ENCODE assay signal across 1 cellular context in the genomic region with DNA sequence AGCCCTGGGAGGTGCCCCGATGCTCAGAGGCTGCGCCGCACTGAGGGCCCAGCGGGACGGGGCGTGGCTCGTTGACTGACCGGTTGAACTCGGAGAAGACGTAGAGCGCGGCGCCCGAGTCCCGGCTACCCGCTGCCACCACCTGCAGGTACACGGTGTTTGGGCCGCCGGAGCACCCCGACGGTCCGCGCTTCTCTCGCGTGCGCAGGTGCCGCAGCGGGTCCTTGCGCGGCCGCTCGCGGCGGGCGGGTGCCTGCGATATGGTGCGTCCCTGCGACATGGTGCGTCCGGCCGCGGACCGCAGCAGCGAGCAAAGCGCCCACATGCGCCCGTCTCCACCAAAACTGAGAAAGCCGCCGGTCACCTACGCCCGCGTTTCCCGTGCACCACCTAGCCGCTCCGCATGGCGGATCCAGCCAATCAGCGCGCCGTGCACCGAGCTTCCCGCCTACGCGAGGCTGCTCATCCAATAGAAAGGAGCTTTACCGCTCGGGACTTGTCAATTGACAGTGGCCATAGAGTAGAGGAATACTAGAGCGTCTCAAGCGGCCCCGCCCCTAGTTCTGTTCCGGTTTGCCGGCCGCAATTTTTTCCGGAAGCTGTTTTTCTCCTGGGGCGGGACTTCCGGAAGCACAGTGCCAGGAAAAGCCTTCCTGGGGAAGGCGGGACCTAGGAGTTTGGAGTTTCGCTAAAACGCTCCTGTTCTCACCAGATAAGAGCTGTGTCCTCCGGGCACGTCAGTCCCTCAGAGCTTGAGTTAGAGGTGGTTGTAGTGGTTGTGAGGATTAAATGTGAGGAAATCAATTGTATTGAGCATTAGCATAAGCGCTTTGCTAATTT.
TF ChIP-seq lines count a peak whose summit lies in the region.

A gene with protein sequence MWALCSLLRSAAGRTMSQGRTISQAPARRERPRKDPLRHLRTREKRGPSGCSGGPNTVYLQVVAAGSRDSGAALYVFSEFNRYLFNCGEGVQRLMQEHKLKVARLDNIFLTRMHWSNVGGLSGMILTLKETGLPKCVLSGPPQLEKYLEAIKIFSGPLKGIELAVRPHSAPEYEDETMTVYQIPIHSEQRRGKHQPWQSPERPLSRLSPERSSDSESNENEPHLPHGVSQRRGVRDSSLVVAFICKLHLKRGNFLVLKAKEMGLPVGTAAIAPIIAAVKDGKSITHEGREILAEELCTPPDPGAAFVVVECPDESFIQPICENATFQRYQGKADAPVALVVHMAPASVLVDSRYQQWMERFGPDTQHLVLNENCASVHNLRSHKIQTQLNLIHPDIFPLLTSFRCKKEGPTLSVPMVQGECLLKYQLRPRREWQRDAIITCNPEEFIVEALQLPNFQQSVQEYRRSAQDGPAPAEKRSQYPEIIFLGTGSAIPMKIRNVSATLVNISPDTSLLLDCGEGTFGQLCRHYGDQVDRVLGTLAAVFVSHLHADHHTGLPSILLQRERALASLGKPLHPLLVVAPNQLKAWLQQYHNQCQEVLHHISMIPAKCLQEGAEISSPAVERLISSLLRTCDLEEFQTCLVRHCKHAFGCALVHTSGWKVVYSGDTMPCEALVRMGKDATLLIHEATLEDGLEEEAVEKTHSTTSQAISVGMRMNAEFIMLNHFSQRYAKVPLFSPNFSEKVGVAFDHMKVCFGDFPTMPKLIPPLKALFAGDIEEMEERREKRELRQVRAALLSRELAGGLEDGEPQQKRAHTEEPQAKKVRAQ (minus strand): TSS at position 405 of the 840 bp plus-strand sequence. CDS start 80 bp downstream, at position 325.

TF ChIP-seq in HepG2, 621 proteins besides CTCF, POLR2A, EP300 and RAD21 (continued from another document and continues in another):
- TF ChIP-seq, protein P1, sequence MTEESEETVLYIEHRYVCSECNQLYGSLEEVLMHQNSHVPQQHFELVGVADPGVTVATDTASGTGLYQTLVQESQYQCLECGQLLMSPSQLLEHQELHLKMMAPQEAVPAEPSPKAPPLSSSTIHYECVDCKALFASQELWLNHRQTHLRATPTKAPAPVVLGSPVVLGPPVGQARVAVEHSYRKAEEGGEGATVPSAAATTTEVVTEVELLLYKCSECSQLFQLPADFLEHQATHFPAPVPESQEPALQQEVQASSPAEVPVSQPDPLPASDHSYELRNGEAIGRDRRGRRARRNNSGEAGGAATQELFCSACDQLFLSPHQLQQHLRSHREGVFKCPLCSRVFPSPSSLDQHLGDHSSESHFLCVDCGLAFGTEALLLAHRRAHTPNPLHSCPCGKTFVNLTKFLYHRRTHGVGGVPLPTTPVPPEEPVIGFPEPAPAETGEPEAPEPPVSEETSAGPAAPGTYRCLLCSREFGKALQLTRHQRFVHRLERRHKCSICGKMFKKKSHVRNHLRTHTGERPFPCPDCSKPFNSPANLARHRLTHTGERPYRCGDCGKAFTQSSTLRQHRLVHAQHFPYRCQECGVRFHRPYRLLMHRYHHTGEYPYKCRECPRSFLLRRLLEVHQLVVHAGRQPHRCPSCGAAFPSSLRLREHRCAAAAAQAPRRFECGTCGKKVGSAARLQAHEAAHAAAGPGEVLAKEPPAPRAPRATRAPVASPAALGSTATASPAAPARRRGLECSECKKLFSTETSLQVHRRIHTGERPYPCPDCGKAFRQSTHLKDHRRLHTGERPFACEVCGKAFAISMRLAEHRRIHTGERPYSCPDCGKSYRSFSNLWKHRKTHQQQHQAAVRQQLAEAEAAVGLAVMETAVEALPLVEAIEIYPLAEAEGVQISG (CRISPR knock-in tag; IDR thresholded peaks at IDR 0.05) = peak; percentile 99
- TF ChIP-seq ZNF792 (CRISPR knock-in tag; IDR thresholded peaks at IDR 0.05) = peak; percentile 10; the same call in 1 of the 2 replicates
- peak; percentile 90 for TF ChIP-seq THAP11 (CRISPR knock-in tag; IDR thresholded peaks at IDR 0.05)
- TF ChIP-seq HOXA5 (CRISPR knock-in tag; IDR thresholded peaks at IDR 0.05) = 0 out of 2 replicates have a peak, but pooled peaks have one; percentile 21
- TF ChIP-seq ZNF746 (CRISPR knock-in tag; IDR thresholded peaks at IDR 0.05) = no peak
- TF ChIP-seq ZBTB8A (CRISPR knock-in tag; IDR thresholded peaks at IDR 0.05; ENCODE audit: borderline replicate concordance, low read depth) = no peak
- TF ChIP-seq MXI1 (IDR thresholded peaks at IDR 0.05; ENCODE audit: borderline replicate concordance, low read depth, low read length) = peak; percentile 67; the same call in 1 of the 3 replicates
- TF ChIP-seq CEBPG (CRISPR knock-in tag; IDR thresholded peaks at IDR 0.05) = no peak
- TF ChIP-seq IRF2 (CRISPR knock-in tag; IDR thresholded peaks at IDR 0.05) = peak; percentile 44; the same call in 1 of the 2 replicates
- peak; percentile 36; the same call in 1 of the 2 replicates for TF ChIP-seq HIVEP1 (CRISPR knock-in tag; IDR thresholded peaks at IDR 0.05)
- TF ChIP-seq ZMYM3 (CRISPR knock-in tag; IDR thresholded peaks at IDR 0.05) = no peak
- TF ChIP-seq ZFY (CRISPR knock-in tag; IDR thresholded peaks at IDR 0.05) = peak; percentile 82
- 0 out of 2 replicates have a peak, but pooled peaks have one; percentile 11 for TF ChIP-seq ZNF550 (CRISPR knock-in tag; IDR thresholded peaks at IDR 0.05; ENCODE audit: borderline replicate concordance)
- TF ChIP-seq, protein P2, sequence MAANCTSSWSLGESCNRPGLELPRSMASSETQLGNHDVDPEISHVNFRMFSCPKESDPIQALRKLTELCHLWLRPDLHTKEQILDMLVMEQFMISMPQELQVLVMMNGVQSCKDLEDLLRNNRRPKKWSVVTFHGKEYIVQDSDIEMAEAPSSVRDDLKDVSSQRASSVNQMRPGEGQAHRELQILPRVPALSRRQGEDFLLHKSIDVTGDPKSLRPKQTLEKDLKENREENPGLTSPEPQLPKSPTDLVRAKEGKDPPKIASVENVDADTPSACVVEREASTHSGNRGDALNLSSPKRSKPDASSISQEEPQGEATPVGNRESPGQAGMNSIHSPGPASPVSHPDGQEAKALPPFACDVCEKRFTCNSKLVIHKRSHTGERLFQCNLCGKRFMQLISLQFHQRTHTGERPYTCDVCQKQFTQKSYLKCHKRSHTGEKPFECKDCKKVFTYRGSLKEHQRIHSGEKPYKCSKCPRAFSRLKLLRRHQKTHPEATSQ (CRISPR knock-in tag; IDR thresholded peaks at IDR 0.05; ENCODE audit: borderline replicate concordance) = 0 out of 2 replicates have a peak, but pooled peaks have one; percentile 35
- TF ChIP-seq, protein P3, sequence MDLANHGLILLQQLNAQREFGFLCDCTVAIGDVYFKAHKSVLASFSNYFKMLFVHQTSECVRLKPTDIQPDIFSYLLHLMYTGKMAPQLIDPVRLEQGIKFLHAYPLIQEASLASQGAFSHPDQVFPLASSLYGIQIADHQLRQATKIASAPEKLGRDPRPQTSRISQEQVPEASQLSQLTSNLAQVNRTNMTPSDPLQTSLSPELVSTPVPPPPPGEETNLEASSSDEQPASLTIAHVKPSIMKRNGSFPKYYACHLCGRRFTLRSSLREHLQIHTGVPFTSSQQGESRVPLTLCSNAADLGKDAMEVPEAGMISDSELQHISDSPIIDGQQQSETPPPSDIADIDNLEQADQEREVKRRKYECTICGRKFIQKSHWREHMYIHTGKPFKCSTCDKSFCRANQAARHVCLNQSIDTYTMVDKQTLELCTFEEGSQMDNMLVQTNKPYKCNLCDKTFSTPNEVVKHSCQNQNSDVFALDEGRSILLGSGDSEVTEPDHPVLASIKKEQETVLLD (CRISPR knock-in tag; IDR thresholded peaks at IDR 0.05; ENCODE audit: low read depth) = no peak
- TF ChIP-seq, protein P4, sequence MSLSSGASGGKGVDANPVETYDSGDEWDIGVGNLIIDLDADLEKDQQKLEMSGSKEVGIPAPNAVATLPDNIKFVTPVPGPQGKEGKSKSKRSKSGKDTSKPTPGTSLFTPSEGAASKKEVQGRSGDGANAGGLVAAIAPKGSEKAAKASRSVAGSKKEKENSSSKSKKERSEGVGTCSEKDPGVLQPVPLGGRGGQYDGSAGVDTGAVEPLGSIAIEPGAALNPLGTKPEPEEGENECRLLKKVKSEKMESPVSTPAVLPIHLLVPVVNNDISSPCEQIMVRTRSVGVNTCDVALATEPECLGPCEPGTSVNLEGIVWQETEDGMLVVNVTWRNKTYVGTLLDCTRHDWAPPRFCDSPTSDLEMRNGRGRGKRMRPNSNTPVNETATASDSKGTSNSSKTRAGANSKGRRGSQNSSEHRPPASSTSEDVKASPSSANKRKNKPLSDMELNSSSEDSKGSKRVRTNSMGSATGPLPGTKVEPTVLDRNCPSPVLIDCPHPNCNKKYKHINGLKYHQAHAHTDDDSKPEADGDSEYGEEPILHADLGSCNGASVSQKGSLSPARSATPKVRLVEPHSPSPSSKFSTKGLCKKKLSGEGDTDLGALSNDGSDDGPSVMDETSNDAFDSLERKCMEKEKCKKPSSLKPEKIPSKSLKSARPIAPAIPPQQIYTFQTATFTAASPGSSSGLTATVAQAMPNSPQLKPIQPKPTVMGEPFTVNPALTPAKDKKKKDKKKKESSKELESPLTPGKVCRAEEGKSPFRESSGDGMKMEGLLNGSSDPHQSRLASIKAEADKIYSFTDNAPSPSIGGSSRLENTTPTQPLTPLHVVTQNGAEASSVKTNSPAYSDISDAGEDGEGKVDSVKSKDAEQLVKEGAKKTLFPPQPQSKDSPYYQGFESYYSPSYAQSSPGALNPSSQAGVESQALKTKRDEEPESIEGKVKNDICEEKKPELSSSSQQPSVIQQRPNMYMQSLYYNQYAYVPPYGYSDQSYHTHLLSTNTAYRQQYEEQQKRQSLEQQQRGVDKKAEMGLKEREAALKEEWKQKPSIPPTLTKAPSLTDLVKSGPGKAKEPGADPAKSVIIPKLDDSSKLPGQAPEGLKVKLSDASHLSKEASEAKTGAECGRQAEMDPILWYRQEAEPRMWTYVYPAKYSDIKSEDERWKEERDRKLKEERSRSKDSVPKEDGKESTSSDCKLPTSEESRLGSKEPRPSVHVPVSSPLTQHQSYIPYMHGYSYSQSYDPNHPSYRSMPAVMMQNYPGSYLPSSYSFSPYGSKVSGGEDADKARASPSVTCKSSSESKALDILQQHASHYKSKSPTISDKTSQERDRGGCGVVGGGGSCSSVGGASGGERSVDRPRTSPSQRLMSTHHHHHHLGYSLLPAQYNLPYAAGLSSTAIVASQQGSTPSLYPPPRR (CRISPR knock-in tag; IDR thresholded peaks at IDR 0.05; ENCODE audit: borderline replicate concordance) = no peak
- TF ChIP-seq, protein P5, sequence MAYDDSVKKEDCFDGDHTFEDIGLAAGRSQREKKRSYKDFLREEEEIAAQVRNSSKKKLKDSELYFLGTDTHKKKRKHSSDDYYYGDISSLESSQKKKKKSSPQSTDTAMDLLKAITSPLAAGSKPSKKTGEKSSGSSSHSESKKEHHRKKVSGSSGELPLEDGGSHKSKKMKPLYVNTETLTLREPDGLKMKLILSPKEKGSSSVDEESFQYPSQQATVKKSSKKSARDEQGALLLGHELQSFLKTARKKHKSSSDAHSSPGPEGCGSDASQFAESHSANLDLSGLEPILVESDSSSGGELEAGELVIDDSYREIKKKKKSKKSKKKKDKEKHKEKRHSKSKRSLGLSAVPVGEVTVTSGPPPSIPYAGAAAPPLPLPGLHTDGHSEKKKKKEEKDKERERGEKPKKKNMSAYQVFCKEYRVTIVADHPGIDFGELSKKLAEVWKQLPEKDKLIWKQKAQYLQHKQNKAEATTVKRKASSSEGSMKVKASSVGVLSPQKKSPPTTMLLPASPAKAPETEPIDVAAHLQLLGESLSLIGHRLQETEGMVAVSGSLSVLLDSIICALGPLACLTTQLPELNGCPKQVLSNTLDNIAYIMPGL (CRISPR knock-in tag; IDR thresholded peaks at IDR 0.05; ENCODE audit: borderline replicate concordance in 1 of 2, low read depth in 1 of 2) = peak in 1 of 2 experiments; percentile 88; a peak in 2 of 4 replicates
- TF ChIP-seq, protein P6, sequence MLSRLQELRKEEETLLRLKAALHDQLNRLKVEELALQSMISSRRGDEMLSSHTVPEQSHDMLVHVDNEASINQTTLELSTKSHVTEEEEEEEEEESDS (CRISPR knock-in tag; IDR thresholded peaks at IDR 0.05; ENCODE audit: borderline replicate concordance) = 0 out of 2 replicates have a peak, but pooled peaks have one; percentile 76
- TF ChIP-seq ZNF883 (CRISPR knock-in tag; IDR thresholded peaks at IDR 0.05; ENCODE audit: not compliant biosample characterization) = peak; percentile 53
- TF ChIP-seq, protein P7, sequence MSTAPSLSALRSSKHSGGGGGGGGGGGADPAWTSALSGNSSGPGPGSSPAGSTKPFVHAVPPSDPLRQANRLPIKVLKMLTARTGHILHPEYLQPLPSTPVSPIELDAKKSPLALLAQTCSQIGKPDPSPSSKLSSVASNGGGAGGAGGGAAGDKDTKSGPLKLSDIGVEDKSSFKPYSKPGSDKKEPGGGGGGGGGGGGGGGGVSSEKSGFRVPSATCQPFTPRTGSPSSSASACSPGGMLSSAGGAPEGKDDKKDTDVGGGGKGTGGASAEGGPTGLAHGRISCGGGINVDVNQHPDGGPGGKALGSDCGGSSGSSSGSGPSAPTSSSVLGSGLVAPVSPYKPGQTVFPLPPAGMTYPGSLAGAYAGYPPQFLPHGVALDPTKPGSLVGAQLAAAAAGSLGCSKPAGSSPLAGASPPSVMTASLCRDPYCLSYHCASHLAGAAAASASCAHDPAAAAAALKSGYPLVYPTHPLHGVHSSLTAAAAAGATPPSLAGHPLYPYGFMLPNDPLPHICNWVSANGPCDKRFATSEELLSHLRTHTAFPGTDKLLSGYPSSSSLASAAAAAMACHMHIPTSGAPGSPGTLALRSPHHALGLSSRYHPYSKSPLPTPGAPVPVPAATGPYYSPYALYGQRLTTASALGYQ (CRISPR knock-in tag; IDR thresholded peaks at IDR 0.05) = peak; percentile 34; the same call in 1 of the 2 replicates
- peak; percentile 81; the same call in 1 of the 2 replicates for TF ChIP-seq ZNF430 (CRISPR knock-in tag; IDR thresholded peaks at IDR 0.05)
- 0 out of 2 replicates have a peak, but pooled peaks have one; percentile 23 for TF ChIP-seq BRCA1 (CRISPR knock-in tag; IDR thresholded peaks at IDR 0.05)
- 0 out of 2 replicates have a peak, but pooled peaks have one; percentile 48 for TF ChIP-seq ZNF616 (CRISPR knock-in tag; IDR thresholded peaks at IDR 0.05; ENCODE audit: low read depth)
- TF ChIP-seq, protein P8, sequence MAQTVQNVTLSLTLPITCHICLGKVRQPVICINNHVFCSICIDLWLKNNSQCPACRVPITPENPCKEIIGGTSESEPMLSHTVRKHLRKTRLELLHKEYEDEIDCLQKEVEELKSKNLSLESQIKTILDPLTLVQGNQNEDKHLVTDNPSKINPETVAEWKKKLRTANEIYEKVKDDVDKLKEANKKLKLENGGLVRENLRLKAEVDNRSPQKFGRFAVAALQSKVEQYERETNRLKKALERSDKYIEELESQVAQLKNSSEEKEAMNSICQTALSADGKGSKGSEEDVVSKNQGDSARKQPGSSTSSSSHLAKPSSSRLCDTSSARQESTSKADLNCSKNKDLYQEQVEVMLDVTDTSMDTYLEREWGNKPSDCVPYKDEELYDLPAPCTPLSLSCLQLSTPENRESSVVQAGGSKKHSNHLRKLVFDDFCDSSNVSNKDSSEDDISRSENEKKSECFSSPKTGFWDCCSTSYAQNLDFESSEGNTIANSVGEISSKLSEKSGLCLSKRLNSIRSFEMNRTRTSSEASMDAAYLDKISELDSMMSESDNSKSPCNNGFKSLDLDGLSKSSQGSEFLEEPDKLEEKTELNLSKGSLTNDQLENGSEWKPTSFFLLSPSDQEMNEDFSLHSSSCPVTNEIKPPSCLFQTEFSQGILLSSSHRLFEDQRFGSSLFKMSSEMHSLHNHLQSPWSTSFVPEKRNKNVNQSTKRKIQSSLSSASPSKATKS (CRISPR knock-in tag; IDR thresholded peaks at IDR 0.05) = no peak
- no peak for TF ChIP-seq GATA4 (IDR thresholded peaks at IDR 0.05; ENCODE audit: borderline replicate concordance, low read depth)
- TF ChIP-seq TARDBP (CRISPR knock-in tag; IDR thresholded peaks at IDR 0.05) = peak; percentile 71
- TF ChIP-seq TSC22D2 (CRISPR knock-in tag; IDR thresholded peaks at IDR 0.05; ENCODE audit: borderline replicate concordance) = peak; percentile 52; the same call in 1 of the 2 replicates
- TF ChIP-seq ZFX (CRISPR knock-in tag; IDR thresholded peaks at IDR 0.05; ENCODE audit: low read depth) = peak; percentile 69
- TF ChIP-seq ZNF343 (CRISPR knock-in tag; IDR thresholded peaks at IDR 0.05) = peak; percentile 55; the same call in 1 of the 2 replicates
- no peak for TF ChIP-seq LCORL (IDR thresholded peaks at IDR 0.05)
- peak; percentile 62; the same call in 1 of the 2 replicates for TF ChIP-seq LCORL (CRISPR knock-in tag; IDR thresholded peaks at IDR 0.05)
- TF ChIP-seq SOX6 (IDR thresholded peaks at IDR 0.05) = no peak
- TF ChIP-seq SOX6 (CRISPR knock-in tag; IDR thresholded peaks at IDR 0.05) = peak; percentile 23
